In genomic region chr16:58670946-58671583, GRCh38 we compare ENCODE assay signal across 30 cellular contexts.
"Had no signal": no experiment of that assay in that cellular context is flagged by ENCODE, and none has a peak within 500 bp of the region (broad histone marks: within the 10 kb centered on the region; RNA-seq: fewer than 3 reads in every experiment).

No MANE protein-coding gene starts in this region.

- H3K4me1 ChIP-seq: ascending aorta, breast epithelium, colonic mucosa, esophagus squamous epithelium, gastroesophageal sphincter had no signal

- H3K4me3 ChIP-seq: ascending aorta, breast epithelium, cardiac muscle cell, colonic mucosa, esophagus squamous epithelium, gastroesophageal sphincter had no signal

- H3K9me3 ChIP-seq: ascending aorta, breast epithelium, colonic mucosa, esophagus squamous epithelium, gastroesophageal sphincter had no signal

- ATAC-seq: activated CD4-positive, CD25-positive, alpha-beta regulatory T cell treated with anti-CD3 and anti-CD28 coated beads, Interleukin-2, amount 50 U/mL, for 24 hours; activated CD8-positive, alpha-beta T cell treated with anti-CD3 and anti-CD28 coated beads for 36 hours; activated naive CD4-positive, alpha-beta T cell treated with anti-CD3 and anti-CD28 coated beads, Interleukin-2, amount 50 U/mL, for 72 hours; activated T-helper 17 cell treated with anti-CD3 and anti-CD28 coated beads, Interleukin-2, amount 50 U/mL, for 72 hours; gastroesophageal sphincter; T-cell had no signal

- FAIRE-seq: endometrium, endothelial cell of umbilical vein had no signal

- H3K36me3 ChIP-seq: breast epithelium, cardiac muscle cell, colonic mucosa, WERI-Rb-1 had no signal

- H3K27me3 ChIP-seq: ascending aorta, breast epithelium, cardiac muscle cell, colonic mucosa, esophagus squamous epithelium, gastroesophageal sphincter had no signal

- DNase-seq: activated B cell treated with CpG ODN at 0.5 μM for 24 hours; activated CD4-positive, alpha-beta T cell treated with anti-CD3 and anti-CD28 coated beads for 48 hours; activated CD4-positive, alpha-beta T cell treated with anti-CD3 and anti-CD28 coated beads, Interleukin-2, amount 50 U/mL, for 1 hour; activated CD4-positive, alpha-beta T cell treated with anti-CD3 and anti-CD28 coated beads, Interleukin-2, amount 50 U/mL, for 48 hours; activated CD8-positive, alpha-beta memory T cell treated with anti-CD3 and anti-CD28 coated beads for 24 hours; activated CD8-positive, alpha-beta T cell treated with anti-CD3 and anti-CD28 coated beads for 36 hours; activated effector memory CD4-positive, alpha-beta T cell treated with anti-CD3 and anti-CD28 coated beads, Interleukin-2, amount 50 U/mL, for 16 hours; activated naive CD4-positive, alpha-beta T cell; activated naive CD4-positive, alpha-beta T cell treated with anti-CD3 and anti-CD28 coated beads, Interleukin-2, amount 10 ng/mL, durations not matched to agents 7 days and 5 days; activated naive CD8-positive, alpha-beta T cell treated with anti-CD3 and anti-CD28 coated beads, Interleukin-2, amount 10 ng/mL, durations not matched to agents 7 days and 5 days; activated T-cell treated with anti-CD3 and anti-CD28 coated beads, Interleukin-2, amount 50 U/mL, for 4 hours; central memory CD4-positive, alpha-beta T cell; cerebellar nuclear complex; colonic mucosa; effector CD8-positive, alpha-beta T cell; esophagus squamous epithelium; foreskin melanocyte; T-cell; T1000; WERI-Rb-1 had no signal

- H3K27ac ChIP-seq: ascending aorta, breast epithelium, cardiac muscle cell, colonic mucosa, epithelial cell of prostate, esophagus squamous epithelium, gastroesophageal sphincter, WERI-Rb-1 had no signal
